ENCODE assay signal across 11 cellular contexts in the genomic region with DNA sequence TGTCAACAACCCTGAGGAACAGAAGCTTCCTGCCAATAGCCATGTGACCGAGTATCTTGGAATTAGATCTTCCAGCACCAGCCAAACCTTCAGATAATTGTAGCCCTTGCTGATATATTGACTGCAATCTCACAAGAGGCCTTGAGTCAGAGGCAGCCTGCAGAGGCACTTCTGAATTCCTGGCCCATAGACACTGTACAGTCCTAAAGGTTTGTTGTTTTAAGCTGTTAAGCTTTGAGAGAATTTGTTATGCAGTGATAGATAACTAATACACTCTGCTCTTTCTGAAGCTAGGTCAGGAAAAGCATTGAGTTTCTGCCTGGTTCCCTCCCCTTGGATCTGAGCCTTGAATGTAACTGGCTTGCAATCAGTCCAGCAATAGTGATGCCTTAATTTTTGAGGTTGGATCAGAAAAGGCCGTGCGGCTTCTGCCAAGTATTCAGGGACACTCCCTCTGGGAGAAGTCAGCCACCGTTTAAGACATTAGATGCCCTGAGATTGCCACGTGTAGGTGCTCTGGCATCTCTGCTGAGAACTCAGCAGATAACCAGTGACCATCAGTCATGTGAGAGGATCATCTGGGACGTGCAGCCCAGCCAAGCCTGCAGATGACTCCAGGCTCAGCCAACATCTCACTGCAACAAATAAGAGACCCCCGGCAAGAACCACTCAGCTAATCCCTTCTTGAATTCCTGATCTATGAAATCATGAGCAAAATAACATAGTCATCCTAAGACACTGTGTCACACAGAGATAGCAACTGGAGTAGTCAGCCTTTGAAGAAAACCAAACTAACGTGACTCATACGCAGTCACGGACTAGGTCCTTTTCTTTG.
DNase-seq lines count a peak whose midpoint lies in the region; ATAC-seq and TF ChIP-seq lines count a peak whose summit lies in the region.
"Had no signal": no experiment of that assay in that cellular context is flagged by ENCODE, and none has a peak within 500 bp of the region (broad histone marks: within the 10 kb centered on the region; RNA-seq: fewer than 3 reads in every experiment).

No MANE protein-coding gene starts in this region.

- no peak for ATAC-seq in HG03196 (IDR thresholded peaks at IDR 0.05; ENCODE audit: unreplicated experiment)

- H3K27me3 Mint-ChIP-seq in nephron progenitor cell (ENCODE audit: low read depth, poor library complexity): peaks cover 23% of the 10 kb centered on the region

- H3K27me3 ChIP-seq in A673 (replicated peaks; ENCODE audit: insufficient read depth, low read depth, low read length, poor library complexity): no peaks in the 10 kb centered on the region
- H3K27me3 ChIP-seq: tibial nerve had no signal

- H3K4me3 ChIP-seq in A673 (ENCODE audit: low read depth, low read length, poor library complexity, severe bottlenecking) (no peak overlapping the region), choroid plexus epithelial cell (ENCODE audit: low read depth, low read length) (no peak overlapping the region), mesodermal cell (ENCODE audit: extremely low read depth, insufficient read depth, low read length, poor library complexity, severe bottlenecking) (no peak overlapping the region)
- H3K4me3 ChIP-seq: tibial nerve had no signal

- no peaks in the 10 kb centered on the region for H3K4me1 ChIP-seq in A673 (ENCODE audit: insufficient read depth, low read length, poor library complexity, severe bottlenecking)
- H3K4me1 ChIP-seq in mesodermal cell (ENCODE audit: control insufficient read depth, insufficient read depth, low read length, poor library complexity, severe bottlenecking): peaks cover 41% of the 10 kb centered on the region
- H3K4me1 ChIP-seq: parathyroid adenoma, tibial nerve had no signal

- H3K4me1 Mint-ChIP-seq in nephron progenitor cell: no peaks in the 10 kb centered on the region
- H3K4me1 Mint-ChIP-seq: central memory CD8-positive, alpha-beta T cell had no signal

- intact Hi-C loops in A673 (cut with micrococcal nuclease; ENCODE audit: unreplicated experiment): no loop called here

- no peak for TF ChIP-seq CTCF in A673 (conservative IDR thresholded peaks at IDR 0.05; ENCODE audit: low read depth, low read length)
- TF ChIP-seq CTCF in choroid plexus epithelial cell (conservative IDR thresholded peaks at IDR 0.05; ENCODE audit: low read depth, low read length): no peak
- TF ChIP-seq CTCF in nephron progenitor cell (IDR thresholded peaks at IDR 0.05): no peak

- 73 to 76% methylated on average over 8 to 10 of the region's 10 CpGs for WGBS in mesodermal cell (ENCODE audit: insufficient coverage in 2 of 2), 2 experiments

- H3K9me3 ChIP-seq in A673 (ENCODE audit: low read depth, low read length, poor library complexity, severe bottlenecking) (no peaks in the 10 kb centered on the region), mesodermal cell (ENCODE audit: control insufficient read depth, low read length) (no peaks in the 10 kb centered on the region)
- H3K9me3 ChIP-seq: tibial nerve had no signal

- DNase-seq in A673 (ENCODE audit: low spot score): peak; percentile 46
- DNase-seq in M059J (ENCODE audit: low read depth): peak; percentile 100
- DNase-seq in choroid plexus epithelial cell (ENCODE audit: low read depth): peak; percentile 96
- no peak for DNase-seq in NOMO-1 (lab: John Stamatoyannopoulos, UW; ENCODE audit: unreplicated experiment in 2 of 2)
- no peak for DNase-seq in nephron progenitor cell
- no peak for DNase-seq in DMS 273 (lab: John Stamatoyannopoulos, UW; ENCODE audit: unreplicated experiment)

- POLR2A ChIA-PET in A673 (lab: Charles Lee; ENCODE audit: low non-redundant PET): no interaction called here

- H3K9me3 Mint-ChIP-seq in nephron progenitor cell: no peaks in the 10 kb centered on the region
- H3K9me3 Mint-ChIP-seq: central memory CD8-positive, alpha-beta T cell had no signal

- CTCF ChIA-PET in A673 (lab: Charles Lee): no interaction called here

- H3K4me3 Mint-ChIP-seq in nephron progenitor cell: no peak overlapping the region
- H3K4me3 Mint-ChIP-seq: central memory CD8-positive, alpha-beta T cell had no signal

- no peaks in the 10 kb centered on the region for H3K36me3 ChIP-seq in A673 (ENCODE audit: insufficient read depth, low read length, poor library complexity, severe bottlenecking)
- H3K36me3 ChIP-seq in mesodermal cell (ENCODE audit: control insufficient read depth, insufficient read depth, low read length): no peaks in the 10 kb centered on the region
- H3K36me3 ChIP-seq: tibial nerve had no signal

- H3K27ac Mint-ChIP-seq in nephron progenitor cell: no peak overlapping the region

- no TSS peak for BruUV-seq in A673 (replicated peaks; lab: Mats Ljungman, UMichigan)

- no peak overlapping the region for H3K27ac ChIP-seq in A673 (ENCODE audit: low read depth, low read length, poor library complexity, severe bottlenecking)
- peak overlapping the region; percentile 99 for H3K27ac ChIP-seq in mesodermal cell (ENCODE audit: low read depth, low read length, severe bottlenecking)
- H3K27ac ChIP-seq: parathyroid adenoma had no signal

- H3K36me3 Mint-ChIP-seq in nephron progenitor cell (ENCODE audit: low read depth): no peaks in the 10 kb centered on the region

Comparison
In these comparisons a context has a peak if more than half of its experiments do, and no peak if none do; other contexts are left out.
1. DNase-seq: peak in A673 (single experiment), M059J (single experiment) and choroid plexus epithelial cell (single experiment); none in NOMO-1 (0 of 2), nephron progenitor cell (single experiment) and DMS 273 (single experiment).